ENCODE assay signal across 14 cellular contexts in genomic region chr3:155549087-155549486, GRCh38.
DNase-seq lines count a peak whose midpoint lies in the region; ATAC-seq and TF ChIP-seq lines count a peak whose summit lies in the region.
"Had no signal": no experiment of that assay in that cellular context is flagged by ENCODE, and none has a peak within 500 bp of the region (broad histone marks: within the 10 kb centered on the region; RNA-seq: fewer than 3 reads in every experiment).

No MANE protein-coding gene starts in this region.

- no peaks in the 10 kb centered on the region for H3K27me3 ChIP-seq in colonic mucosa

- ATAC-seq in GM18505 (IDR thresholded peaks at IDR 0.05; ENCODE audit: unreplicated experiment) (peak; percentile 96), GM21360 (IDR thresholded peaks at IDR 0.05; ENCODE audit: unreplicated experiment) (peak; percentile 70), HG03066 (IDR thresholded peaks at IDR 0.05; ENCODE audit: low read depth, unreplicated experiment) (peak; percentile 88)
- ATAC-seq: effector memory CD8-positive, alpha-beta T cell; GM23338 had no signal

- no peak overlapping the region for H3K9ac ChIP-seq in colonic mucosa (ENCODE audit: low read depth in 2 of 2, low read length in 2 of 2)

- TF ChIP-seq CTCF in colonic mucosa (IDR thresholded peaks at IDR 0.05): no peak

- H3K4me1 ChIP-seq in colonic mucosa: no peaks in the 10 kb centered on the region

- no peaks in the 10 kb centered on the region for H3K36me3 Mint-ChIP-seq in activated naive CD8-positive, alpha-beta T cell treated with anti-CD3 and anti-CD28 coated beads for 36 hours
- H3K36me3 Mint-ChIP-seq: activated naive CD4-positive, alpha-beta T cell treated with anti-CD3 and anti-CD28 coated beads, Interleukin-2, amount 10 ng/mL, durations not matched to agents 7 days and 5 days had no signal

- H3K36me3 ChIP-seq in colonic mucosa: no peaks in the 10 kb centered on the region

- no peak overlapping the region for H3K27ac ChIP-seq in colonic mucosa

- peaks cover 22% of the 10 kb centered on the region for H3K4me1 Mint-ChIP-seq in activated naive CD8-positive, alpha-beta T cell treated with anti-CD3 and anti-CD28 coated beads for 36 hours
- H3K4me1 Mint-ChIP-seq: GM23338 had no signal

- no peaks in the 10 kb centered on the region for H3K9me3 ChIP-seq in colonic mucosa

- H3K9me3 Mint-ChIP-seq in activated naive CD8-positive, alpha-beta T cell treated with anti-CD3 and anti-CD28 coated beads for 36 hours: peaks cover 1% of the 10 kb centered on the region
- H3K9me3 Mint-ChIP-seq: activated naive CD4-positive, alpha-beta T cell treated with anti-CD3 and anti-CD28 coated beads, Interleukin-2, amount 10 ng/mL, durations not matched to agents 7 days and 5 days; effector memory CD8-positive, alpha-beta T cell; GM23338; neural crest cell; type B pancreatic cell had no signal

- no peak overlapping the region for H3K4me3 Mint-ChIP-seq in activated naive CD8-positive, alpha-beta T cell treated with anti-CD3 and anti-CD28 coated beads for 36 hours
- H3K4me3 Mint-ChIP-seq: activated naive CD4-positive, alpha-beta T cell treated with anti-CD3 and anti-CD28 coated beads, Interleukin-2, amount 10 ng/mL, durations not matched to agents 7 days and 5 days; effector memory CD8-positive, alpha-beta T cell; GM23338; neural crest cell; type B pancreatic cell had no signal

- no peak for DNase-seq in activated naive CD8-positive, alpha-beta T cell treated with anti-CD3 and anti-CD28 coated beads for 36 hours
- DNase-seq in RKO (ENCODE audit: low spot score): no peak
- no peak for DNase-seq in colonic mucosa
- no peak for DNase-seq in C1 segment of cervical spinal cord (lab: John Stamatoyannopoulos, UW)
- no peak for DNase-seq in HPDE6-E6E7 (ENCODE audit: extremely low spot score)
- DNase-seq: activated naive CD4-positive, alpha-beta T cell treated with anti-CD3 and anti-CD28 coated beads, Interleukin-2, amount 10 ng/mL, durations not matched to agents 7 days and 5 days; effector memory CD8-positive, alpha-beta T cell; T-helper 9 cell had no signal

- H3K27me3 Mint-ChIP-seq in activated naive CD8-positive, alpha-beta T cell treated with anti-CD3 and anti-CD28 coated beads for 36 hours: no peaks in the 10 kb centered on the region
- H3K27me3 Mint-ChIP-seq: activated naive CD4-positive, alpha-beta T cell treated with anti-CD3 and anti-CD28 coated beads, Interleukin-2, amount 10 ng/mL, durations not matched to agents 7 days and 5 days; effector memory CD8-positive, alpha-beta T cell; type B pancreatic cell had no signal

- no peak overlapping the region for H3K4me3 ChIP-seq in colonic mucosa
- H3K4me3 ChIP-seq: GM23338 had no signal

- intact Hi-C loops in colonic mucosa (cut with DNase I): no loop called here

- no peak for TF ChIP-seq POLR2A in GM18505 (IDR thresholded peaks at IDR 0.05; ENCODE audit: borderline replicate concordance, extremely low read depth, insufficient read depth, insufficient read length)

- H3K27ac Mint-ChIP-seq in activated naive CD8-positive, alpha-beta T cell treated with anti-CD3 and anti-CD28 coated beads for 36 hours: peak overlapping the region; percentile 4
- H3K27ac Mint-ChIP-seq: activated naive CD4-positive, alpha-beta T cell treated with anti-CD3 and anti-CD28 coated beads, Interleukin-2, amount 10 ng/mL, durations not matched to agents 7 days and 5 days; effector memory CD8-positive, alpha-beta T cell; GM23338; type B pancreatic cell had no signal
